In genomic region chr19:3431760-3432397, GRCh38 we compare ENCODE assay signal across 25 cellular contexts. TPM values are rescaled to one million over a fixed set of nuclear protein-coding genes. Genes with fewer than 3 reads are reported as not detected.
A peak's percentile ranks its signal among the peaks of the same experiment; 100 is the strongest.
DNase-seq lines count a peak whose midpoint lies in the region; ATAC-seq and TF ChIP-seq lines count a peak whose summit lies in the region.
"Had no signal": no experiment of that assay in that cellular context is flagged by ENCODE, and none has a peak within 500 bp of the region (broad histone marks: within the 10 kb centered on the region; RNA-seq: fewer than 3 reads in every experiment).

No MANE protein-coding gene starts in this region.

- H3K27ac ChIP-seq in BLaER1 (0 out of 2 replicates have a peak overlapping the region, but pooled peaks have one; percentile 18), adrenal gland (peak overlapping the region in 3 of 5 donors; percentile 47 to 93 (median 64)), right lobe of liver (peak overlapping the region; percentile 45 to 77 (median 70)), subcutaneous abdominal adipose tissue (ENCODE audit: low read depth, low read length) (peak overlapping the region; percentile 57)

- TF ChIP-seq CTCF in adrenal gland (IDR thresholded peaks at IDR 0.05) (no peak), right lobe of liver (IDR thresholded peaks at IDR 0.05) (no peak), CD14-positive monocyte (IDR thresholded peaks at IDR 0.05) (no peak), endothelial cell (IDR thresholded peaks at IDR 0.05; ENCODE audit: unreplicated experiment) (no peak)

- H3K9ac ChIP-seq in BLaER1, result no peak overlapping the region
- H3K9ac ChIP-seq in subcutaneous abdominal adipose tissue (ENCODE audit: low read length in 5 of 5), result peak overlapping the region in 2 of 5 donors; percentile 6 to 47

- ATAC-seq in right lobe of liver (peak; percentile 31 to 60 (median 51)), GM19035 (IDR thresholded peaks at IDR 0.05; ENCODE audit: unreplicated experiment) (no peak)
- ATAC-seq: naive thymus-derived CD4-positive, alpha-beta T cell; stimulated activated naive CD8-positive, alpha-beta T cell treated with anti-CD3 and anti-CD28 coated beads, Interleukin-15, amount 100 ng/mL, for 72 hours had no signal

- peaks cover 51% of the 10 kb centered on the region for H3K36me3 ChIP-seq in BLaER1
- peaks cover 0 to 43% of the 10 kb centered on the region in 2 donors for H3K36me3 ChIP-seq in adrenal gland (replicated peaks in 1 of 2)
- peaks cover 0 to 36% (median 17%) of the 10 kb centered on the region in 4 donors for H3K36me3 ChIP-seq in right lobe of liver
- H3K36me3 ChIP-seq in subcutaneous abdominal adipose tissue (ENCODE audit: control insufficient read depth in 5 of 5, insufficient read depth in 5 of 5, low read length in 5 of 5), result peaks cover 0 to 31% (median 18%) of the 10 kb centered on the region in 5 donors

- H3K27me3 Mint-ChIP-seq in CD14-positive monocyte (ENCODE audit: low read depth in 3 of 3) (no peaks in the 10 kb centered on the region), endothelial cell (ENCODE audit: unreplicated experiment) (peaks cover 8% of the 10 kb centered on the region)
- H3K27me3 Mint-ChIP-seq: activated naive CD8-positive, alpha-beta T cell treated with anti-CD3 and anti-CD28 coated beads for 36 hours; memory B cell; naive thymus-derived CD4-positive, alpha-beta T cell; stimulated activated naive CD8-positive, alpha-beta T cell treated with anti-CD3 and anti-CD28 coated beads, Interleukin-15, amount 100 ng/mL, for 72 hours had no signal

- no peaks in the 10 kb centered on the region for H3K9me3 ChIP-seq in BLaER1
- H3K9me3 ChIP-seq in adrenal gland (replicated peaks in 1 of 3), result no peaks in the 10 kb centered on the region
- H3K9me3 ChIP-seq in right lobe of liver, result no peaks in the 10 kb centered on the region
- no peaks in the 10 kb centered on the region for H3K9me3 ChIP-seq in subcutaneous abdominal adipose tissue (ENCODE audit: control insufficient read depth in 5 of 5, low read length in 5 of 5)

- 86 to 94% (median 86%) methylated on average over 10 to 18 of the region's 18 CpGs for WGBS in adrenal gland, 4 donors
- WGBS in right lobe of liver (ENCODE audit: insufficient coverage, low coverage, low lambda C conversion rate, missing lambda C conversion rate), result 39% methylated on average over 7 of the region's 18 CpGs

- no peak for TF ChIP-seq POLR2A in adrenal gland (IDR thresholded peaks at IDR 0.05)
- TF ChIP-seq POLR2A in right lobe of liver (IDR thresholded peaks at IDR 0.05), result no peak

- H3K27ac Mint-ChIP-seq in CD14-positive monocyte (peak overlapping the region in 2 of 7 donors; percentile 43 to 50), endothelial cell (ENCODE audit: unreplicated experiment) (no peak overlapping the region)
- H3K27ac Mint-ChIP-seq: activated naive CD8-positive, alpha-beta T cell treated with anti-CD3 and anti-CD28 coated beads for 36 hours; activated T-helper 1 cell treated with anti-CD3 and anti-CD28 coated beads, Interleukin-12 subunit alpha, Interleukin-12 subunit beta, Interleukin-2, Interleukin-4 antibody, amounts not matched to agents 30 ng/mL and 10 ng/mL and 1 ng/mL, durations not matched to agents 14 hours and 24 hours and 36 hours; brain; memory B cell; stimulated activated naive CD8-positive, alpha-beta T cell treated with anti-CD3 and anti-CD28 coated beads, Interleukin-15, amount 100 ng/mL, for 72 hours had no signal

- H3K27me3 ChIP-seq in BLaER1 (no peaks in the 10 kb centered on the region), adrenal gland (no peaks in the 10 kb centered on the region), right lobe of liver (no peaks in the 10 kb centered on the region), subcutaneous abdominal adipose tissue (ENCODE audit: control insufficient read depth in 5 of 5, insufficient read depth in 4 of 5, low read length in 5 of 5) (no peaks in the 10 kb centered on the region)

- H3K4me3 Mint-ChIP-seq in CD14-positive monocyte, result no peak overlapping the region
- H3K4me3 Mint-ChIP-seq in endothelial cell (ENCODE audit: unreplicated experiment), result no peak overlapping the region
- H3K4me3 Mint-ChIP-seq: activated naive CD8-positive, alpha-beta T cell treated with anti-CD3 and anti-CD28 coated beads for 36 hours; activated T-helper 1 cell treated with anti-CD3 and anti-CD28 coated beads, Interleukin-12 subunit alpha, Interleukin-12 subunit beta, Interleukin-2, Interleukin-4 antibody, amounts not matched to agents 30 ng/mL and 10 ng/mL and 1 ng/mL, durations not matched to agents 14 hours and 24 hours and 36 hours; memory B cell; stimulated activated naive CD8-positive, alpha-beta T cell treated with anti-CD3 and anti-CD28 coated beads, Interleukin-15, amount 100 ng/mL, for 72 hours had no signal

- DNase-seq in adrenal gland (no peak), right lobe of liver (peak in 2 of 3 donors; percentile 79 to 83), CD14-positive monocyte (ENCODE audit: low spot score) (no peak), posterior vena cava (ENCODE audit: low spot score) (no peak), endothelial cell (ENCODE audit: low spot score) (no peak)
- DNase-seq: activated CD4-positive, alpha-beta T cell treated with anti-CD3 and anti-CD28 coated beads for 4 hours; activated naive CD8-positive, alpha-beta T cell treated with anti-CD3 and anti-CD28 coated beads for 36 hours; cortex of kidney; hippocampal formation; naive thymus-derived CD4-positive, alpha-beta T cell; NCI-H187 treated with DMSO at 0.1 percent for 48 hours; NCI-H774; OCI-M1; SIG-M5; stimulated activated CD4-positive, alpha-beta T cell treated with anti-CD3 and anti-CD28 coated beads, Interleukin-4, amount 100 ng/mL, for 1 hour; stimulated activated naive CD8-positive, alpha-beta T cell treated with anti-CD3 and anti-CD28 coated beads, Interleukin-15, amount 100 ng/mL, for 72 hours; T-helper 1 cell had no signal

- intact Hi-C loops in adrenal gland (cut with DNase I) (no loop called here), right lobe of liver (cut with DNase I) (loop anchor here (10.0 kb wide), 2 partner anchors 87 to 107 kb away; no protein-coding TSS in a partner anchor), CD14-positive monocyte (cut with micrococcal nuclease) (loop anchor here in 1 of 2 donors (10.0 kb wide), 1 partner anchor 73 kb away; the partner anchor contains the start of genes DOHH and FZR1), posterior vena cava (cut with DNase I) (loop anchor here (5.0 kb wide), 2 partner anchors 40 to 95 kb away; no protein-coding TSS in a partner anchor)

- H3K9me3 Mint-ChIP-seq in CD14-positive monocyte, result peaks cover 4 to 11% (median 9%) of the 10 kb centered on the region in 7 donors
- H3K9me3 Mint-ChIP-seq in endothelial cell (ENCODE audit: unreplicated experiment), result no peaks in the 10 kb centered on the region
- H3K9me3 Mint-ChIP-seq: activated T-helper 1 cell treated with anti-CD3 and anti-CD28 coated beads, Interleukin-12 subunit alpha, Interleukin-12 subunit beta, Interleukin-2, Interleukin-4 antibody, amounts not matched to agents 30 ng/mL and 10 ng/mL and 1 ng/mL, durations not matched to agents 14 hours and 24 hours and 36 hours; memory B cell had no signal

- H4K20me1 ChIP-seq in BLaER1, result no peaks in the 10 kb centered on the region

- H3K4me1 ChIP-seq in BLaER1, result peaks cover 75% of the 10 kb centered on the region
- peaks cover 12 to 77% of the 10 kb centered on the region in 2 donors for H3K4me1 ChIP-seq in adrenal gland (replicated peaks in 1 of 2)
- H3K4me1 ChIP-seq in right lobe of liver, result peaks cover 0 to 59% (median 21%) of the 10 kb centered on the region in 4 donors
- peaks cover 7 to 64% (median 47%) of the 10 kb centered on the region in 5 donors for H3K4me1 ChIP-seq in subcutaneous abdominal adipose tissue (ENCODE audit: control insufficient read depth in 5 of 5, insufficient read depth in 5 of 5, low read length in 5 of 5)

- H3K4me2 ChIP-seq in BLaER1, result no peak overlapping the region

- H3K4me3 ChIP-seq in BLaER1, result no peak overlapping the region
- no peak overlapping the region for H3K4me3 ChIP-seq in adrenal gland
- H3K4me3 ChIP-seq in right lobe of liver, result no peak overlapping the region
- no peak overlapping the region for H3K4me3 ChIP-seq in subcutaneous abdominal adipose tissue (ENCODE audit: low read depth in 1 of 5, low read length in 5 of 5)
- H3K4me3 ChIP-seq: skin epidermis had no signal

- peaks cover 26 to 49% of the 10 kb centered on the region in 2 donors for H3K36me3 Mint-ChIP-seq in CD14-positive monocyte
- H3K36me3 Mint-ChIP-seq in endothelial cell (ENCODE audit: low read depth, unreplicated experiment), result no peaks in the 10 kb centered on the region

- H3K4me1 Mint-ChIP-seq in CD14-positive monocyte (peaks cover 42% of the 10 kb centered on the region), endothelial cell (ENCODE audit: unreplicated experiment) (peaks cover 9% of the 10 kb centered on the region)

RNA-seq across cellular contexts. Expression of gene SMIM24, which starts 48.4 kb away (rescaled TPM):
- total RNA-seq in adrenal gland (under 1 TPM in 1 of 8 donors, not detected in 7; 0.36 TPM), right lobe of liver (10 to 100 TPM in 1 of 6 experiments, 1 to 10 TPM in 4, not detected in 1; 2.1 to 38.1 (median 6.6) TPM), posterior vena cava (not detected), endothelial cell (ENCODE audit: unreplicated experiment) (not detected)
- polyA plus RNA-seq in adrenal gland (under 1 TPM in 1 of 3 donors, not detected in 2; 0.48 TPM), CD14-positive monocyte (under 1 TPM in 1 of 2 donors, not detected in 1; 0.30 TPM)
- total RNA-seq: activated T-helper 1 cell treated with anti-CD3 and anti-CD28 coated beads, Interleukin-12 subunit alpha, Interleukin-12 subunit beta, Interleukin-2, Interleukin-4 antibody, amounts not matched to agents 30 ng/mL and 10 ng/mL and 1 ng/mL, durations not matched to agents 14 hours and 24 hours and 36 hours; osteocyte had no signal
- polyA plus RNA-seq: naive thymus-derived CD4-positive, alpha-beta T cell had no signal

RNA-seq across cellular contexts. Expression of gene SMIM44, which starts 51.4 kb away (rescaled TPM):
- total RNA-seq in adrenal gland (not detected), right lobe of liver (not detected), posterior vena cava (not detected), endothelial cell (ENCODE audit: unreplicated experiment) (not detected)
- polyA plus RNA-seq in adrenal gland (not detected), CD14-positive monocyte (not detected)
- total RNA-seq: activated naive CD8-positive, alpha-beta T cell treated with anti-CD3 and anti-CD28 coated beads for 36 hours; activated T-helper 1 cell treated with anti-CD3 and anti-CD28 coated beads, Interleukin-12 subunit alpha, Interleukin-12 subunit beta, Interleukin-2, Interleukin-4 antibody, amounts not matched to agents 30 ng/mL and 10 ng/mL and 1 ng/mL, durations not matched to agents 14 hours and 24 hours and 36 hours; naive thymus-derived CD4-positive, alpha-beta T cell; osteocyte had no signal
- polyA plus RNA-seq: naive thymus-derived CD4-positive, alpha-beta T cell had no signal

Comparison
In these comparisons a context has a peak if more than half of its experiments do, and no peak if none do; other contexts are left out.
1. H3K27ac ChIP-seq: peak in every context shown above with its lines; median percentile 70 in right lobe of liver; 64 in adrenal gland; 57 in subcutaneous abdominal adipose tissue; 18 in BLaER1.
2. DNase-seq: peak in right lobe of liver (2 of 3); none in adrenal gland (0 of 7), CD14-positive monocyte (single experiment), posterior vena cava (single experiment) and endothelial cell (single experiment).
3. intact Hi-C loops: an anchor here in right lobe of liver (10.0 kb wide) and posterior vena cava (5.0 kb wide); none called in adrenal gland.